Comparison of ENCODE assay signal across 8 cellular contexts in genomic region chr1:59142663-59143487, GRCh38.
DNase-seq lines count a peak whose midpoint lies in the region; ATAC-seq and TF ChIP-seq lines count a peak whose summit lies in the region.

No MANE protein-coding gene starts in this region.

- DNase-seq in AG20443 (ENCODE audit: low spot score) (peak; percentile 90), HT-29 (ENCODE audit: low spot score) (peak; percentile 80), T47D (ENCODE audit: low read depth in 1 of 2, low spot score in 1 of 2) (peak; percentile 24 to 60), mesothelial cell of epicardium (ENCODE audit: low spot score in 2 of 2, unreplicated experiment in 2 of 2) (no peak), nephron progenitor cell (no peak)
- no peak for DNase-seq in naive thymus-derived CD8-positive, alpha-beta T cell

- ATAC-seq in naive thymus-derived CD8-positive, alpha-beta T cell: no peak
- ATAC-seq in HG03442 (IDR thresholded peaks at IDR 0.05; ENCODE audit: unreplicated experiment): no peak
- ATAC-seq in HG02571 (IDR thresholded peaks at IDR 0.05; ENCODE audit: unreplicated experiment): no peak

- in situ Hi-C loops in T47D (cut with HindIII; ENCODE audit: low pct_unique_long_range_greater_than_20kb, low sequenced_read_pairs): no loop called here

- TF ChIP-seq CTCF in mesothelial cell of epicardium (IDR thresholded peaks at IDR 0.05; ENCODE audit: unreplicated experiment) (no peak), nephron progenitor cell (IDR thresholded peaks at IDR 0.05) (no peak)

- H3K9me3 Mint-ChIP-seq in mesothelial cell of epicardium (no peaks in the 10 kb centered on the region), nephron progenitor cell (no peaks in the 10 kb centered on the region)
- H3K9me3 Mint-ChIP-seq in naive thymus-derived CD8-positive, alpha-beta T cell: no peaks in the 10 kb centered on the region

- peaks cover 2% of the 10 kb centered on the region for H3K27me3 Mint-ChIP-seq in mesothelial cell of epicardium (ENCODE audit: low read depth)
- peaks cover 14% of the 10 kb centered on the region for H3K27me3 Mint-ChIP-seq in nephron progenitor cell (ENCODE audit: low read depth, poor library complexity)
- H3K27me3 Mint-ChIP-seq in naive thymus-derived CD8-positive, alpha-beta T cell: peaks cover 0 to 3% (median 0%) of the 10 kb centered on the region in 5 donors

- no peak overlapping the region for H3K4me3 Mint-ChIP-seq in mesothelial cell of epicardium
- no peak overlapping the region for H3K4me3 Mint-ChIP-seq in nephron progenitor cell
- H3K4me3 Mint-ChIP-seq in naive thymus-derived CD8-positive, alpha-beta T cell: no peak overlapping the region

- H3K27ac Mint-ChIP-seq in mesothelial cell of epicardium (peak overlapping the region; percentile 82), nephron progenitor cell (no peak overlapping the region)
- no peak overlapping the region for H3K27ac Mint-ChIP-seq in naive thymus-derived CD8-positive, alpha-beta T cell

- POLR2A ChIA-PET in naive thymus-derived CD8-positive, alpha-beta T cell (lab: Charles Lee): no interaction called here

- no peaks in the 10 kb centered on the region for H3K36me3 Mint-ChIP-seq in mesothelial cell of epicardium
- H3K36me3 Mint-ChIP-seq in nephron progenitor cell (ENCODE audit: low read depth): no peaks in the 10 kb centered on the region
- H3K36me3 Mint-ChIP-seq in naive thymus-derived CD8-positive, alpha-beta T cell: no peaks in the 10 kb centered on the region

- H3K4me1 Mint-ChIP-seq in mesothelial cell of epicardium: peaks cover 38% of the 10 kb centered on the region
- peaks cover 70% of the 10 kb centered on the region for H3K4me1 Mint-ChIP-seq in nephron progenitor cell
- H3K4me1 Mint-ChIP-seq in naive thymus-derived CD8-positive, alpha-beta T cell: peaks cover 9 to 22% (median 15%) of the 10 kb centered on the region in 4 donors

Comparison
In these comparisons a context has a peak if more than half of its experiments do, and no peak if none do; other contexts are left out.
1. DNase-seq: peak in AG20443 (single experiment), HT-29 (single experiment) and T47D (2 of 2); none in mesothelial cell of epicardium (0 of 2), nephron progenitor cell (single experiment) and naive thymus-derived CD8-positive, alpha-beta T cell (0 of 10).